Comparison of ENCODE assay signal across 8 cellular contexts in genomic region chr11:67507891-67508485, GRCh38. TPM values are rescaled to one million over a fixed set of nuclear protein-coding genes. Genes with fewer than 3 reads are reported as not detected.
DNase-seq lines count a peak whose midpoint lies in the region; ATAC-seq and TF ChIP-seq lines count a peak whose summit lies in the region.

A gene with protein sequence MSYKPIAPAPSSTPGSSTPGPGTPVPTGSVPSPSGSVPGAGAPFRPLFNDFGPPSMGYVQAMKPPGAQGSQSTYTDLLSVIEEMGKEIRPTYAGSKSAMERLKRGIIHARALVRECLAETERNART (minus strand): TSS chr11:67508162. CDS start chr11:67508082, 80 bp downstream.

- peak within 1 kb of the TSS; percentile 94 for H3K27ac Mint-ChIP-seq in activated B cell treated with CpG ODN at 0.5 μM for 24 hours
- peak within 1 kb of the TSS; percentile 96 to 98 (median 98) for H3K27ac Mint-ChIP-seq in immature natural killer cell

- ATAC-seq in HG03196 (IDR thresholded peaks at IDR 0.05; ENCODE audit: unreplicated experiment): peak; percentile 58
- peak; percentile 77 for ATAC-seq in activated B cell treated with CpG ODN at 0.5 μM for 24 hours (ENCODE audit: low read depth)

- peak within 1 kb of the TSS; percentile 63 to 97 (median 86) for H3K4me3 ChIP-seq in spleen

- TF ChIP-seq CTCF in activated B cell treated with CpG ODN at 0.5 μM for 24 hours (IDR thresholded peaks at IDR 0.05) (no peak), spleen (IDR thresholded peaks at IDR 0.05 in 8 of 11, conservative IDR thresholded peaks at IDR 0.05 in 3 of 11) (peak in 4 of 11 experiments; percentile 17 to 44 (median 30))

- POLR2A ChIA-PET in activated B cell treated with CpG ODN at 0.5 μM for 24 hours (lab: Charles Lee): interaction anchor here (0.7 to 2.3 kb wide), 15 partner anchors 25 to 268 kb away, joined by 3 to 16 read pairs (median 4); partner anchors contain the start of genes AIP, CLCF1, GSTP1 and NUDT8

- H3K9me3 ChIP-seq in spleen: no peaks in the 10 kb centered on the region

- H3K9me3 Mint-ChIP-seq in activated B cell treated with CpG ODN at 0.5 μM for 24 hours: no peaks in the 10 kb centered on the region
- no peaks in the 10 kb centered on the region for H3K9me3 Mint-ChIP-seq in immature natural killer cell

- peaks cover 0 to 35% (median 0%) of the 10 kb centered on the region in 7 donors for H3K27me3 ChIP-seq in spleen (replicated peaks in 1 of 7)

- 0 to 1% (median 1%) methylated on average over 23 to 56 of the region's 56 CpGs for WGBS in spleen, 5 donors

- H3K36me3 Mint-ChIP-seq in activated B cell treated with CpG ODN at 0.5 μM for 24 hours (ENCODE audit: low read depth): peaks cover 20% of the 10 kb centered on the region
- peaks cover 0 to 1% (median 0%) of the 10 kb centered on the region in 3 donors for H3K36me3 Mint-ChIP-seq in immature natural killer cell

- H3K27me3 Mint-ChIP-seq in activated B cell treated with CpG ODN at 0.5 μM for 24 hours (no peaks in the 10 kb centered on the region), immature natural killer cell (ENCODE audit: low read depth in 3 of 3) (peaks cover 14 to 31% (median 23%) of the 10 kb centered on the region in 3 donors)

- in situ Hi-C loops in GM18951 (cut with MboI; ENCODE audit: low sequenced_read_pairs, unreplicated experiment): no loop called here

- intact Hi-C loops in activated B cell treated with CpG ODN at 0.5 μM for 24 hours (cut with micrococcal nuclease): loop anchor here (1.0 to 5.0 kb wide), 7 partner anchors 44 to 891 kb away; partner anchors contain the start of genes NDUFV1, POLD4 and RBM14
- intact Hi-C loops in spleen (cut with DNase I; ENCODE audit: low total_unique reads): loop anchor here (5.0 kb wide), 1 partner anchor 111 kb away; no protein-coding TSS in a partner anchor

- H3K27ac ChIP-seq in caudate nucleus (ENCODE audit: low read depth, low read length) (peak within 1 kb of the TSS; percentile 99), spleen (peak within 1 kb of the TSS; percentile 97 to 100 (median 98))

- H3K4me1 Mint-ChIP-seq in activated B cell treated with CpG ODN at 0.5 μM for 24 hours: peaks cover 42% of the 10 kb centered on the region
- H3K4me1 Mint-ChIP-seq in immature natural killer cell: peaks cover 39 to 40% of the 10 kb centered on the region in 2 donors

- peaks cover 32 to 59% (median 53%) of the 10 kb centered on the region in 6 donors for H3K4me1 ChIP-seq in spleen

- H3K36me3 ChIP-seq in spleen: peaks cover 0 to 16% (median 0%) of the 10 kb centered on the region in 6 donors

- DNase-seq in AG08395 (ENCODE audit: low spot score) (peak; percentile 99), NCI-H345 (lab: John Stamatoyannopoulos, UW) (peak; percentile 100), activated B cell treated with CpG ODN at 0.5 μM for 24 hours (peak; percentile 90), caudate nucleus (lab: John Stamatoyannopoulos, UW) (peak; percentile 72 to 99 (median 97)), immature natural killer cell (peak; percentile 95 to 97 (median 97)), spleen (peak; percentile 100)

- TF ChIP-seq POLR2A in GM18951 (IDR thresholded peaks at IDR 0.05; ENCODE audit: extremely low read depth, insufficient read depth, insufficient read length) (peak; percentile 82), spleen (IDR thresholded peaks at IDR 0.05) (peak in 2 of 3 donors; percentile 83 to 93)

- CTCF ChIA-PET in activated B cell treated with CpG ODN at 0.5 μM for 24 hours (lab: Charles Lee): interaction anchor here (0.7 to 1.5 kb wide), 2 partner anchors 107 to 118 kb away, joined by 3 to 8 read pairs; partner anchors contain the start of gene PPP1CA

- H3K4me3 Mint-ChIP-seq in activated B cell treated with CpG ODN at 0.5 μM for 24 hours (peak within 1 kb of the TSS; percentile 88), immature natural killer cell (peak within 1 kb of the TSS; percentile 85 to 92 (median 90))

RNA-seq across cellular contexts. Expression of the gene that starts here (rescaled TPM):
- total RNA-seq in activated B cell treated with CpG ODN at 0.5 μM for 24 hours (67.1 and 68.5 TPM in 2 replicates), spleen (10 to 100 TPM; 32.9 to 49.9 (median 40.9) TPM)
- polyA plus RNA-seq in immature natural killer cell (100 to 1,000 TPM; 190 to 301 (median 226) TPM), spleen (10 to 100 TPM; 35.6 to 57.1 (median 51.0) TPM)

Comparison
In these comparisons a context has a peak if more than half of its experiments do, and no peak if none do; other contexts are left out.
1. Peak in every context shown above with its lines: DNase-seq, ATAC-seq, H3K4me3 ChIP-seq and H3K27ac ChIP-seq.